Comparison of ENCODE assay signal across 8 cellular contexts in the genomic region with DNA sequence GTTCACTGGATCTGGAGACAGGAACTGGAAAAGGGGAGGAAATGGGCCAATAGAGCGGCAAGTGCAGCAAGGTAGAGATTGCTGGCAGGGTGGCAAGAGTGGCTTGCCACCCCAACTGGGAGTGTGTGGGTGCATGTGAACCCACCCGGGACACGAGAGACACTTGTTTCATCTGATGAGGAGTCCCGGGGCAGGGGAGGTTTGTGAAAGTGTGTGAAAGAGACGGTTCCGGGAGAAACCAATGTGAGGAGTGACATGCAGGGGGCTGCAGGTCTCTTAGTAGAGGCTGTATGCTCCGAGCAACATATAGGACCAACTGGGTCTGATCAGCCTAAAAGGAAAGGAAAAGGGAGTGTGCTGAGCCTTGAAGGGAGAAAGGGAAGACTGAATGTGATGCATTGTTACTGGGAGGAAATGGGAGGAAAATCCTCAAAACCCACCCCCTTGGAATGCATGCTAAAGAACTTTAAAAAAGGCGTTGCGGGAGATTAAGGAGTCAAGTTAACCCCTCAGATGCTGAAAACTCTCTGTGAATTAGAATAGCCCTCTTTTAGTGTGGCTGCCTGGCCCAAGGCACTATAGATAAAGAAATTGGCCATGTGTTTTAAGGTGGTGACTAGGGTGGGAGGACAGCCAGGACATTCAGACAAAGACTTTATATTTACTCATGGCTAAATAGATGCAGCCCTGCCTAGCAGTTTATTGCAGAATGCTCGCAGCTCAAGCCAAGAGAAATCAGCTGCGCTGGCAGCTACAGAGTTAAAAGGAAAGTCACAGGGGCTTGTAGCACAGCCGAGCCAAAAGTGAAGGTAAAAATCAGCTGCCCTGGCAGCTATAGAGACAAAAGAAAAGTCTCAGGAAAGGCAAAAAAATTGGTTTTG. TPM values are rescaled to one million over a fixed set of nuclear protein-coding genes. Genes with fewer than 3 reads are reported as not detected.
DNase-seq lines count a peak whose midpoint lies in the region; ATAC-seq and TF ChIP-seq lines count a peak whose summit lies in the region.

No MANE protein-coding gene starts in this region.

- peak overlapping the region; percentile 25 for H3K4me3 ChIP-seq in HFF-Myc (replicated peaks; ENCODE audit: low read depth, low read length)
- H3K4me3 ChIP-seq in upper lobe of right lung: peak overlapping the region; percentile 33

- H3K36me3 Mint-ChIP-seq in activated naive CD4-positive, alpha-beta T cell treated with anti-CD3 and anti-CD28 coated beads, Interleukin-2, amount 50 U/mL, for 72 hours: no peaks in the 10 kb centered on the region

- intact Hi-C loops in upper lobe of right lung (cut with DNase I): no loop called here

- H3K27me3 ChIP-seq in upper lobe of right lung: no peaks in the 10 kb centered on the region

- ATAC-seq in activated naive CD4-positive, alpha-beta T cell treated with anti-CD3 and anti-CD28 coated beads, Interleukin-2, amount 50 U/mL, for 72 hours: peak; percentile 57 to 63
- ATAC-seq in upper lobe of right lung: no peak

- H3K9me3 ChIP-seq in upper lobe of right lung: no peaks in the 10 kb centered on the region

- H3K36me3 ChIP-seq in upper lobe of right lung: no peaks in the 10 kb centered on the region

- DNase-seq in AG08396 (ENCODE audit: low spot score): peak; percentile 4
- no peak for DNase-seq in HFF-Myc (ENCODE audit: extremely low read depth, low read depth)
- peak in 1 of 2 donors; percentile 25 for DNase-seq in activated naive CD4-positive, alpha-beta T cell treated with anti-CD3 and anti-CD28 coated beads, Interleukin-2, amount 50 U/mL, for 72 hours (ENCODE audit: low spot score in 2 of 2)
- peak; percentile 56 for DNase-seq in islet precursor cell
- DNase-seq in upper lobe of right lung: no peak
- no peak for DNase-seq in SIG-M5 treated with dmso at 0.1 percent for 504 hours (lab: John Stamatoyannopoulos, UW; ENCODE audit: unreplicated experiment)
- no peak for DNase-seq in NCI-H2171 treated with DMSO at 0.1 percent for 48 hours (lab: John Stamatoyannopoulos, UW)
- DNase-seq in DMS 273 (lab: John Stamatoyannopoulos, UW; ENCODE audit: unreplicated experiment): no peak

- no peak overlapping the region for H3K27ac ChIP-seq in upper lobe of right lung

- H3K9me3 Mint-ChIP-seq in activated naive CD4-positive, alpha-beta T cell treated with anti-CD3 and anti-CD28 coated beads, Interleukin-2, amount 50 U/mL, for 72 hours: no peaks in the 10 kb centered on the region

- H3K27ac Mint-ChIP-seq in activated naive CD4-positive, alpha-beta T cell treated with anti-CD3 and anti-CD28 coated beads, Interleukin-2, amount 50 U/mL, for 72 hours: no peak overlapping the region

- TF ChIP-seq CTCF in HFF-Myc (IDR thresholded peaks at IDR 0.05; ENCODE audit: low read depth, low read length, missing control alignments) (no peak), upper lobe of right lung (IDR thresholded peaks at IDR 0.05) (no peak)

- peaks cover 9% of the 10 kb centered on the region for H3K4me1 ChIP-seq in upper lobe of right lung

RNA-seq across cellular contexts. Expression of gene SLC9C1, which starts 9.1 kb away (rescaled TPM):
- not detected for total RNA-seq in activated naive CD4-positive, alpha-beta T cell treated with anti-CD3 and anti-CD28 coated beads, Interleukin-2, amount 50 U/mL, for 72 hours
- not detected for total RNA-seq in upper lobe of right lung

RNA-seq across cellular contexts. Expression of gene CD200, which starts 29.8 kb away (rescaled TPM):
- total RNA-seq in activated naive CD4-positive, alpha-beta T cell treated with anti-CD3 and anti-CD28 coated beads, Interleukin-2, amount 50 U/mL, for 72 hours: 10 to 100 TPM; 34.5 to 63.3 TPM
- total RNA-seq in upper lobe of right lung: 6.5 TPM

Comparison
In these comparisons a context has a peak if more than half of its experiments do, and no peak if none do; other contexts are left out.
1. DNase-seq: peak in AG08396 (single experiment) and islet precursor cell (single experiment); none in HFF-Myc (single experiment), upper lobe of right lung (single experiment), SIG-M5 treated with dmso at 0.1 percent for 504 hours (single experiment), NCI-H2171 treated with DMSO at 0.1 percent for 48 hours (single experiment) and DMS 273 (single experiment).